Comparison of ENCODE assay signal across 12 cellular contexts in the genomic region with DNA sequence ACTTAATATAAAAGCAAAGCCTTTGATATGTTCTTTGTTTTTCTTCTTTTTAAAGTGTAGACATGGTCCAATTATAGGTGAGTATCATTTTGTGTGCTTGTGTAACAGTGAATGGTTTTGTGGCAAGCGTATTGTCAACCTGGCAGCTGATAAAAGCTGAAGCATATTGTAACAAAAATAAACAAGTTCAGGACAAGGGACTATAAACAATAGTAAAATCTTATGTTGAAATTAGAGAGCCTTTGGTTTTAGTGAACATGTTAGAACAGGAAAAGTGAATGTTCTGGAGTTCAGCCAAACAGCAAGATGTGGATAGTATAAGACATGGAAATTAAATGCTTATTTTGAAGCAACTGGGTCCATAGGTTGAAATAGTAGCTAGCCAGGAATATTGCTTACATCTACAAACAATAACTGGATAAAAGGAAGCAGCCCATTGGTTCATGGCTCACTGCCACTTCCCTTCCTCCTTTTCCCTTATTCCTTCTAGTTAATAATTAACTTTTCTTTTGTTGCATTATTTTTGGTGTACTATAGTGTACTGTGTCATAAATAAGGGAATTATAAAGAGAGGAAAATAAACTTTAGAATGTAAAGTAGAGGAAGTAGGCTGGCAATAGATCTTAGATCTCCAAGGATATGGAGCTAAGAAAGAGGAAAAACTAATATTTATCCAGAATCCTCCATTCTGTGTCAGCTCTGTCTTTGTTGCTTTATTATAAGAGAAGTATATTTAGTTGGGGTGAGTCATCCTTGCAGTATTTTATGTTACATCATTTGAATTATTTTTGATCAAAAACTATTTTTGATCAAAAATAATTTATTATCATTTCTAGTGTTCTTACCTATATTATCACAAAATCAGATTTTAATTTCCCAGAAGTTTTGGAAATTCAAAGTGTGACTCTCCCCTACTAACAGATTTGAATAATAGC.
DNase-seq lines count a peak whose midpoint lies in the region; ATAC-seq and TF ChIP-seq lines count a peak whose summit lies in the region.
"Had no signal": no experiment of that assay in that cellular context is flagged by ENCODE, and none has a peak within 500 bp of the region (broad histone marks: within the 10 kb centered on the region; RNA-seq: fewer than 3 reads in every experiment).

No MANE protein-coding gene starts in this region.

- no peak for ATAC-seq in GM21717 (IDR thresholded peaks at IDR 0.05; ENCODE audit: unreplicated experiment)
- ATAC-seq in gastroesophageal sphincter: no peak
- ATAC-seq: naive thymus-derived CD8-positive, alpha-beta T cell had no signal

- H3K9me3 ChIP-seq in GM23248 (ENCODE audit: low read depth): no peaks in the 10 kb centered on the region
- no peaks in the 10 kb centered on the region for H3K9me3 ChIP-seq in osteoblast (ENCODE audit: low read depth, low read length)
- no peaks in the 10 kb centered on the region for H3K9me3 ChIP-seq in gastroesophageal sphincter

- no peaks in the 10 kb centered on the region for H3K9me2 ChIP-seq in GM23248 (ENCODE audit: insufficient read depth)

- H3K9ac ChIP-seq in GM23248: no peak overlapping the region

- H3K27me3 ChIP-seq in GM23248 (replicated peaks; ENCODE audit: insufficient read depth) (no peaks in the 10 kb centered on the region), osteoblast (ENCODE audit: insufficient read depth, low read length) (no peaks in the 10 kb centered on the region), gastroesophageal sphincter (no peaks in the 10 kb centered on the region)

- in situ Hi-C loops in GM23248 (cut with MboI): no loop called here

- CTCF ChIA-PET in GM10248 (lab: Yijun Ruan, JAX): interaction anchor here (1.2 to 1.7 kb wide), 3 partner anchors 8 to 29 kb away, joined by 3 to 4 read pairs (median 3); no protein-coding TSS in a partner anchor

- H3K4me3 ChIP-seq in GM23248: no peak overlapping the region
- no peak overlapping the region for H3K4me3 ChIP-seq in osteoblast (ENCODE audit: insufficient read depth, low read length)
- H3K4me3 ChIP-seq in gastroesophageal sphincter: no peak overlapping the region

- no peak overlapping the region for H3K27ac ChIP-seq in GM23248
- H3K27ac ChIP-seq in osteoblast (ENCODE audit: low read depth, low read length): peak overlapping the region; percentile 23
- no peak overlapping the region for H3K27ac ChIP-seq in gastroesophageal sphincter

- DNase-seq in GM23248 (peak; percentile 33), NCI-H2107 (lab: John Stamatoyannopoulos, UW) (peak; percentile 36), dermis blood vessel endothelial cell (peak; percentile 81), osteoblast (ENCODE audit: insufficient read length, low spot score, missing footprints) (no peak), GM10248 (ENCODE audit: extremely low spot score) (no peak)
- DNase-seq in activated naive CD4-positive, alpha-beta T cell (lab: John Stamatoyannopoulos, UW): no peak
- DNase-seq: H9; naive thymus-derived CD8-positive, alpha-beta T cell; NCI-H446 treated with DMSO at 0.1 percent for 48 hours; stimulated activated CD4-positive, alpha-beta T cell treated with anti-CD3 and anti-CD28 coated beads, Interleukin-2, amount 100 ng/mL, for 48 hours had no signal

- no peak overlapping the region for H2AFZ ChIP-seq in GM23248
- no peak overlapping the region for H2AFZ ChIP-seq in osteoblast (ENCODE audit: low read length)

- TF ChIP-seq POLR2A in gastroesophageal sphincter (IDR thresholded peaks at IDR 0.05): no peak

- TF ChIP-seq CTCF in osteoblast (IDR thresholded peaks at IDR 0.05; ENCODE audit: extremely low read depth, low read depth, low read length) (no peak), gastroesophageal sphincter (IDR thresholded peaks at IDR 0.05) (no peak), GM10248 (IDR thresholded peaks at IDR 0.05; ENCODE audit: control extremely low read depth, extremely low read depth, low read depth, missing control alignments) (no peak)

- POLR2A ChIA-PET in GM10248 (lab: Yijun Ruan, JAX): no interaction called here

- H4K20me1 ChIP-seq in GM23248 (ENCODE audit: insufficient read depth) (no peaks in the 10 kb centered on the region), osteoblast (ENCODE audit: insufficient read depth, low read length) (no peaks in the 10 kb centered on the region)

- H3K4me2 ChIP-seq in GM23248 (ENCODE audit: unreplicated experiment): no peak overlapping the region
- no peak overlapping the region for H3K4me2 ChIP-seq in osteoblast (ENCODE audit: insufficient read depth, low read length)

- H3K4me1 ChIP-seq in GM23248 (ENCODE audit: insufficient read depth): peaks cover 16% of the 10 kb centered on the region
- peaks cover 19% of the 10 kb centered on the region for H3K4me1 ChIP-seq in osteoblast (ENCODE audit: insufficient read depth, low read length)
- H3K4me1 ChIP-seq in gastroesophageal sphincter: peaks cover 0 to 2% (median 0%) of the 10 kb centered on the region in 3 donors

- H3K79me2 ChIP-seq in GM23248 (ENCODE audit: insufficient read depth): 0 out of 2 replicates have a peak, but pooled peaks cover 6% of the 10 kb centered on the region
- H3K79me2 ChIP-seq in osteoblast (ENCODE audit: insufficient read depth, low read length): no peaks in the 10 kb centered on the region

- H3F3A ChIP-seq in GM23248 (ENCODE audit: insufficient read depth): peaks cover 7% of the 10 kb centered on the region; the same call in 1 of the 2 replicates

- TF ChIP-seq EP300 in gastroesophageal sphincter (IDR thresholded peaks at IDR 0.05): no peak

- H3K36me3 ChIP-seq in GM23248 (ENCODE audit: low read depth): peaks cover 6% of the 10 kb centered on the region; the same call in 1 of the 2 replicates
- peaks cover 4% of the 10 kb centered on the region for H3K36me3 ChIP-seq in osteoblast (ENCODE audit: insufficient read depth, low read length)
- peaks cover 0 to 28% of the 10 kb centered on the region in 2 donors for H3K36me3 ChIP-seq in gastroesophageal sphincter

- 96 to 98% methylated on average over 1 of the region's 1 CpG for WGBS in GM23248 (ENCODE audit: low coverage in 1 of 2, low lambda C conversion rate in 2 of 2, missing lambda C conversion rate in 2 of 2), 2 experiments
- 88% methylated on average over 1 of the region's 1 CpG; no CpG with 5 or more reads in 1 of the 2 donors for WGBS in gastroesophageal sphincter (ENCODE audit: low coverage in 1 of 2), 2 donors

Comparison
In these comparisons a context has a peak if more than half of its experiments do, and no peak if none do; other contexts are left out.
1. DNase-seq: peak in GM23248 (single experiment), NCI-H2107 (single experiment) and dermis blood vessel endothelial cell (single experiment); none in osteoblast (single experiment), activated naive CD4-positive, alpha-beta T cell (0 of 4) and GM10248 (single experiment).